ENCODE assay signal across 9 cellular contexts in genomic region chr19:29671393-29672076, GRCh38. TPM values are rescaled to one million over a fixed set of nuclear protein-coding genes. Genes with fewer than 3 reads are reported as not detected.
DNase-seq lines count a peak whose midpoint lies in the region; ATAC-seq and TF ChIP-seq lines count a peak whose summit lies in the region.
"Had no signal": no experiment of that assay in that cellular context is flagged by ENCODE, and none has a peak within 500 bp of the region (broad histone marks: within the 10 kb centered on the region; RNA-seq: fewer than 3 reads in every experiment).

No MANE protein-coding gene starts in this region.

- no peak overlapping the region for H3K23ac ChIP-seq in neuronal stem cell (ENCODE audit: low read depth, low read length, poor library complexity)

- H4K91ac ChIP-seq in neuronal stem cell (ENCODE audit: low read depth, low read length, poor library complexity) = no peak overlapping the region

- WGBS in neuronal stem cell (ENCODE audit: extremely low coverage in 2 of 2, insufficient read length in 2 of 2, insufficient replicate concordance in 1 of 2), 2 donors = no CpG with 5 or more reads among the region's 12 CpGs
- WGBS in thyroid gland, 2 donors = 29 to 32% methylated on average over 7 to 12 of the region's 12 CpGs

- H3K4me2 ChIP-seq in neuronal stem cell (ENCODE audit: insufficient read depth, low read length, poor library complexity, severe bottlenecking) = no peak overlapping the region

- peaks cover 0 to 3% (median 0%) of the 10 kb centered on the region in 3 experiments for H3K27me3 ChIP-seq in neuronal stem cell (ENCODE audit: control insufficient read depth in 3 of 3, insufficient read depth in 3 of 3, low read depth in 1 of 3, low read length in 3 of 3)
- no peaks in the 10 kb centered on the region for H3K27me3 ChIP-seq in thyroid gland
- H3K27me3 ChIP-seq: SJSA1 had no signal

- DNase-seq in Daoy (ENCODE audit: low read depth) = peak; percentile 64
- peak; percentile 81 for DNase-seq in GM20000 (ENCODE audit: low spot score)
- DNase-seq in activated CD4-positive, alpha-beta T cell treated with anti-CD3 and anti-CD28 coated beads for 4 hours = peak; percentile 84 to 91
- DNase-seq in dermis blood vessel endothelial cell = peak; percentile 88
- no peak for DNase-seq in neuronal stem cell (ENCODE audit: low spot score)
- peak; percentile 81 to 87 for DNase-seq in thyroid gland
- no peak for DNase-seq in NCI-H2107 (lab: John Stamatoyannopoulos, UW)

- peak; percentile 68 for ATAC-seq in HG03571 (IDR thresholded peaks at IDR 0.05; ENCODE audit: unreplicated experiment)

- no peak overlapping the region for H2AFZ ChIP-seq in neuronal stem cell (ENCODE audit: low read length)

- H3K36me3 ChIP-seq in neuronal stem cell (replicated peaks in 1 of 2; ENCODE audit: control insufficient read depth in 2 of 2, insufficient read depth in 2 of 2, low read length in 2 of 2) = peaks cover 2 to 8% of the 10 kb centered on the region in 2 donors
- H3K36me3 ChIP-seq in thyroid gland = peaks cover 12 to 17% of the 10 kb centered on the region in 2 donors

- H3K9ac ChIP-seq in neuronal stem cell (ENCODE audit: low read depth, low read length, poor library complexity) = no peak overlapping the region

- no peaks in the 10 kb centered on the region for H3K79me1 ChIP-seq in neuronal stem cell (ENCODE audit: low read depth, low read length)

- H3K4me1 ChIP-seq in neuronal stem cell (ENCODE audit: control insufficient read depth in 2 of 2, insufficient read depth in 1 of 2, low read depth in 1 of 2, low read length in 2 of 2) (peaks cover 6 to 7% of the 10 kb centered on the region in 2 donors), thyroid gland (peaks cover 13 to 52% of the 10 kb centered on the region in 2 donors)

- H3K18ac ChIP-seq in neuronal stem cell (ENCODE audit: low read length) = peak overlapping the region; percentile 8

- H2BK15ac ChIP-seq in neuronal stem cell (ENCODE audit: low read length) = no peak overlapping the region

- H3K27ac ChIP-seq in neuronal stem cell (replicated peaks; ENCODE audit: low read length) (no peak overlapping the region), thyroid gland (peak overlapping the region in 2 of 3 donors; percentile 18 to 44)
- H3K27ac ChIP-seq: SJSA1 had no signal

- H3K9me3 ChIP-seq in neuronal stem cell (replicated peaks in 1 of 2; ENCODE audit: control insufficient read depth in 2 of 2, insufficient read depth in 1 of 2, low read depth in 1 of 2, low read length in 2 of 2) (no peaks in the 10 kb centered on the region), thyroid gland (no peaks in the 10 kb centered on the region)
- H3K9me3 ChIP-seq: SJSA1 had no signal

- intact Hi-C loops in thyroid gland (cut with DNase I) = no loop called here

- no peak overlapping the region for H4K8ac ChIP-seq in neuronal stem cell (ENCODE audit: low read depth, low read length)

- no peak overlapping the region for H3K4ac ChIP-seq in neuronal stem cell (ENCODE audit: low read length)

- no peak overlapping the region for H2BK12ac ChIP-seq in neuronal stem cell (ENCODE audit: low read length)

- no peak overlapping the region for H2BK5ac ChIP-seq in neuronal stem cell (ENCODE audit: low read length)

- TF ChIP-seq CTCF in GM20000 (IDR thresholded peaks at IDR 0.05; ENCODE audit: extremely low read depth, missing control alignments) = peak; percentile 5
- peak in 4 of 6 experiments; percentile 21 to 48 (median 36) for TF ChIP-seq CTCF in thyroid gland (IDR thresholded peaks at IDR 0.05)

- no peak overlapping the region for H2BK120ac ChIP-seq in neuronal stem cell (ENCODE audit: low read depth, low read length)

- no peak overlapping the region for H3K14ac ChIP-seq in neuronal stem cell (ENCODE audit: low read length)

- no peak for TF ChIP-seq POLR2A in thyroid gland (IDR thresholded peaks at IDR 0.05)

- H3K4me3 ChIP-seq in neuronal stem cell (ENCODE audit: low read length in 2 of 2) (no peak overlapping the region), thyroid gland (replicated peaks in 1 of 3) (no peak overlapping the region)
- H3K4me3 ChIP-seq: SJSA1 had no signal

- no peak overlapping the region for H2AK5ac ChIP-seq in neuronal stem cell (ENCODE audit: low read depth, low read length)

RNA-seq across cellular contexts. Expression of gene PLEKHF1, which starts 6.3 kb away (rescaled TPM):
- 7.5 and 9.2 TPM in 2 replicates for total RNA-seq in Daoy (2014; rRNA removed; shearing (Covaris generic))
- total RNA-seq in dermis blood vessel endothelial cell = 12.3 and 14.2 TPM in 2 replicates
- 1.0 TPM for polyA plus RNA-seq in neuronal stem cell (2013, experiment 1 of 2)
- 0.96 TPM for polyA plus RNA-seq in neuronal stem cell (2013, experiment 2 of 2)
- 10 to 100 TPM; 12.1 to 20.3 (median 16.5) TPM for total RNA-seq in thyroid gland

RNA-seq across cellular contexts. Expression of gene C19orf12, which starts 43.5 kb away (rescaled TPM):
- total RNA-seq in Daoy (2014; rRNA removed; shearing (Covaris generic)) = 47.8 and 51.1 TPM in 2 replicates
- total RNA-seq in dermis blood vessel endothelial cell (25.7 and 29.8 TPM in 2 replicates), thyroid gland (10 to 100 TPM; 24.4 to 34.0 (median 31.9) TPM)
- polyA plus RNA-seq in neuronal stem cell (2013, experiment 1 of 2) = 20.8 TPM
- 20.7 TPM for polyA plus RNA-seq in neuronal stem cell (2013, experiment 2 of 2)

Comparison
In these comparisons a context has a peak if more than half of its experiments do, and no peak if none do; other contexts are left out.
1. DNase-seq: peak in Daoy (single experiment), GM20000 (single experiment), activated CD4-positive, alpha-beta T cell treated with anti-CD3 and anti-CD28 coated beads for 4 hours (2 of 2), dermis blood vessel endothelial cell (single experiment) and thyroid gland (2 of 2); none in neuronal stem cell (single experiment) and NCI-H2107 (single experiment).